7 cellular contexts compared by ENCODE assay signal in the genomic region with DNA sequence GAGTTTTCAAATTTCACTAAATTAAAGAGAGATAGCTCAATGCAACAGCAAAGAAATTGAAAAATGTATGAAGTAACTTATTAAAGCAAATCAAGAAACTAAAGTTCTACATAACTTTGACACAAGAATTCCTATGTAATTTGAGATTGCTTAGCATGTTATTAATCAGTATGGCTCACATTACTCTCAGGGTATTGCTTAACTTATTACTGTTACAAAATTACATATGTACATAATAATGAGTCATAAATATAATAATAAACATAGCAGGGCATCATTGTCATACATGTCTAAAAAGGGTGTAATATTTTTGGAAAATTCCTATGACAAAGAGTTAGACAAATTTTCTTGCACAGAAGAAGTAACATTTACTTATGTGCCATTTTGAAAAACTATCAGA.
"Had no signal": no experiment of that assay in that cellular context is flagged by ENCODE, and none has a peak within 500 bp of the region (broad histone marks: within the 10 kb centered on the region; RNA-seq: fewer than 3 reads in every experiment).

No MANE protein-coding gene starts in this region.

- ATAC-seq: GM12878 had no signal

- H3K4me3 ChIP-seq: GM12878 had no signal

- DNase-seq: GDM1, GF-D8 had no signal

- FAIRE-seq: GM12878, GM12891, GM12892, GM18507, GM19239 had no signal
